14 cellular contexts compared by ENCODE assay signal in genomic region chr15:86650084-86650483, GRCh38.
DNase-seq lines count a peak whose midpoint lies in the region; ATAC-seq and TF ChIP-seq lines count a peak whose summit lies in the region.
"Had no signal": no experiment of that assay in that cellular context is flagged by ENCODE, and none has a peak within 500 bp of the region (broad histone marks: within the 10 kb centered on the region; RNA-seq: fewer than 3 reads in every experiment).

No MANE protein-coding gene starts in this region.

- WGBS in prostate gland: 31% methylated on average over 1 of the region's 1 CpG

- H3K36me3 ChIP-seq in prostate gland: no peaks in the 10 kb centered on the region
- H3K36me3 ChIP-seq: esophagus squamous epithelium had no signal

- no peaks in the 10 kb centered on the region for H3K4me1 ChIP-seq in prostate gland (replicated peaks)

- no peak for TF ChIP-seq POLR2A in prostate gland (IDR thresholded peaks at IDR 0.05)

- H3K36me3 Mint-ChIP-seq in stimulated activated naive CD8-positive, alpha-beta T cell treated with anti-CD3 and anti-CD28 coated beads, Interleukin-15, Interleukin-2, amounts not matched to agents 100 ng/mL and 50 ng/mL, for 24 hours (ENCODE audit: low read depth): no peaks in the 10 kb centered on the region
- H3K36me3 Mint-ChIP-seq in activated naive CD8-positive, alpha-beta T cell treated with anti-CD3 and anti-CD28 coated beads, Interleukin-2, amount 50 U/mL, for 24 hours (ENCODE audit: low read depth): peaks cover 2% of the 10 kb centered on the region
- H3K36me3 Mint-ChIP-seq: CD4-positive, CD25-positive, alpha-beta regulatory T cell had no signal

- H3K27me3 ChIP-seq in prostate gland (replicated peaks; ENCODE audit: insufficient read depth): no peaks in the 10 kb centered on the region
- H3K27me3 ChIP-seq: esophagus squamous epithelium had no signal

- no peak for ATAC-seq in stimulated activated naive CD8-positive, alpha-beta T cell treated with anti-CD3 and anti-CD28 coated beads, Interleukin-15, Interleukin-2, amounts not matched to agents 100 U/mL and 50 U/mL, for 24 hours
- no peak for ATAC-seq in activated naive CD8-positive, alpha-beta T cell treated with anti-CD3 and anti-CD28 coated beads, Interleukin-2, amount 50 U/mL, for 24 hours
- ATAC-seq in left lobe of liver: no peak
- no peak for ATAC-seq in GM21447 (IDR thresholded peaks at IDR 0.05; ENCODE audit: unreplicated experiment)

- peaks cover 14% of the 10 kb centered on the region for H3K4me1 Mint-ChIP-seq in stimulated activated naive CD8-positive, alpha-beta T cell treated with anti-CD3 and anti-CD28 coated beads, Interleukin-15, Interleukin-2, amounts not matched to agents 100 ng/mL and 50 ng/mL, for 24 hours (ENCODE audit: low read depth)
- peaks cover 68% of the 10 kb centered on the region for H3K4me1 Mint-ChIP-seq in activated naive CD8-positive, alpha-beta T cell treated with anti-CD3 and anti-CD28 coated beads, Interleukin-2, amount 50 U/mL, for 24 hours

- no peaks in the 10 kb centered on the region for H3K27me3 Mint-ChIP-seq in stimulated activated naive CD8-positive, alpha-beta T cell treated with anti-CD3 and anti-CD28 coated beads, Interleukin-15, Interleukin-2, amounts not matched to agents 100 ng/mL and 50 ng/mL, for 24 hours
- no peaks in the 10 kb centered on the region for H3K27me3 Mint-ChIP-seq in activated naive CD8-positive, alpha-beta T cell treated with anti-CD3 and anti-CD28 coated beads, Interleukin-2, amount 50 U/mL, for 24 hours
- H3K27me3 Mint-ChIP-seq: CD4-positive, CD25-positive, alpha-beta regulatory T cell had no signal

- no peaks in the 10 kb centered on the region for H3K9me3 ChIP-seq in prostate gland
- H3K9me3 ChIP-seq: esophagus squamous epithelium had no signal

- peak overlapping the region; percentile 87 for H3K27ac Mint-ChIP-seq in stimulated activated naive CD8-positive, alpha-beta T cell treated with anti-CD3 and anti-CD28 coated beads, Interleukin-15, Interleukin-2, amounts not matched to agents 100 ng/mL and 50 ng/mL, for 24 hours
- H3K27ac Mint-ChIP-seq in activated naive CD8-positive, alpha-beta T cell treated with anti-CD3 and anti-CD28 coated beads, Interleukin-2, amount 50 U/mL, for 24 hours: peak overlapping the region; percentile 92
- H3K27ac Mint-ChIP-seq: CD4-positive, CD25-positive, alpha-beta regulatory T cell had no signal

- peak overlapping the region; percentile 33 for H3K4me3 Mint-ChIP-seq in stimulated activated naive CD8-positive, alpha-beta T cell treated with anti-CD3 and anti-CD28 coated beads, Interleukin-15, Interleukin-2, amounts not matched to agents 100 ng/mL and 50 ng/mL, for 24 hours
- peak overlapping the region; percentile 37 for H3K4me3 Mint-ChIP-seq in activated naive CD8-positive, alpha-beta T cell treated with anti-CD3 and anti-CD28 coated beads, Interleukin-2, amount 50 U/mL, for 24 hours
- H3K4me3 Mint-ChIP-seq: CD4-positive, CD25-positive, alpha-beta regulatory T cell had no signal

- no peak for TF ChIP-seq CTCF in prostate gland (IDR thresholded peaks at IDR 0.05)

- intact Hi-C loops in prostate gland (cut with DNase I): no loop called here

- H3K9me3 Mint-ChIP-seq in stimulated activated naive CD8-positive, alpha-beta T cell treated with anti-CD3 and anti-CD28 coated beads, Interleukin-15, Interleukin-2, amounts not matched to agents 100 ng/mL and 50 ng/mL, for 24 hours: peaks cover 4% of the 10 kb centered on the region
- H3K9me3 Mint-ChIP-seq in activated naive CD8-positive, alpha-beta T cell treated with anti-CD3 and anti-CD28 coated beads, Interleukin-2, amount 50 U/mL, for 24 hours: peaks cover 9% of the 10 kb centered on the region

- H3K27ac ChIP-seq in prostate gland: no peak overlapping the region
- H3K27ac ChIP-seq: esophagus squamous epithelium had no signal

- no peak for DNase-seq in stimulated activated naive CD8-positive, alpha-beta T cell treated with anti-CD3 and anti-CD28 coated beads, Interleukin-15, Interleukin-2, amounts not matched to agents 100 U/mL and 50 U/mL, for 24 hours
- peak; percentile 74 for DNase-seq in NAMALWA (ENCODE audit: low spot score)
- no peak for DNase-seq in activated naive CD8-positive, alpha-beta T cell treated with anti-CD3 and anti-CD28 coated beads, Interleukin-2, amount 50 U/mL, for 24 hours
- DNase-seq in left lobe of liver (ENCODE audit: low spot score): no peak
- DNase-seq in NCI-H345 (lab: John Stamatoyannopoulos, UW): no peak
- DNase-seq in prostate gland (ENCODE audit: low spot score): no peak
- DNase-seq: esophagus squamous epithelium; NCI-H1436 treated with DMSO at 0.1 percent for 48 hours; NCI-H748 treated with DMSO at 0.1 percent for 48 hours; posterior cingulate gyrus; stimulated activated CD4-positive, alpha-beta T cell treated with anti-CD3 and anti-CD28 coated beads, Interleukin-4, amount 100 ng/mL, for 1 hour had no signal

- H3K4me3 ChIP-seq in prostate gland: no peak overlapping the region
- H3K4me3 ChIP-seq: esophagus squamous epithelium had no signal
